ENCODE assay signal across 17 cellular contexts in the genomic region with DNA sequence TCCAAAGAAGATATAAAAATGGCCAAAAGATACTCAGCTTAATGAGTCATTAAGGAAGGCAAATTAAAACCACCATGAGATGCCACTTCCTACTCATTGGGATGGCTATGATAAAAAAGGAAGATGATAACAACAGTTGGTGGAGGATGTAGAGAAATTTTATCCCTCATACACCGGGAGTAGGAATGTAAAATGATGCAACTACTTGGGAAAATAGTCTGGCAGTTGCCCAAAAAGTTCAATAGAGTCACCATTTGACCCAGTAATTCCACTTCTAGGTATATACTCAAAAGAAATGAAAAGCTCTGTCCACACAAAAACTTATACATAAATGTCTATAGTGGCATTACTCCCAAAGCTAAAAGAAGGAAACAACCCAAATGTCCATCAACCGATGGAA. TPM values are rescaled to one million over a fixed set of nuclear protein-coding genes. Genes with fewer than 3 reads are reported as not detected.
"Had no signal": no experiment of that assay in that cellular context is flagged by ENCODE, and none has a peak within 500 bp of the region (broad histone marks: within the 10 kb centered on the region; RNA-seq: fewer than 3 reads in every experiment).

No MANE protein-coding gene starts in this region.

- H3K9me3 Mint-ChIP-seq: activated CD4-positive, alpha-beta T cell treated with anti-CD3 and anti-CD28 coated beads, Interleukin-2, amount 10 ng/mL, durations not matched to agents 24 days and 14 days; activated naive CD8-positive, alpha-beta T cell treated with anti-CD3 and anti-CD28 coated beads, Interleukin-2, amount 10 ng/mL, durations not matched to agents 7 days and 5 days; activated T-helper 1 cell treated with anti-CD3 and anti-CD28 coated beads, Interleukin-12 subunit alpha, Interleukin-12 subunit beta, Interleukin-2, Interleukin-4 antibody, amounts not matched to agents 30 ng/mL and 10 ng/mL and 1 ng/mL, durations not matched to agents 14 hours and 24 hours and 36 hours had no signal

- H3K36me3 Mint-ChIP-seq: activated naive CD8-positive, alpha-beta T cell treated with anti-CD3 and anti-CD28 coated beads, Interleukin-2, amount 10 ng/mL, durations not matched to agents 7 days and 5 days had no signal

- FAIRE-seq: islet of Langerhans had no signal

- ATAC-seq: left colon; lower lobe of right lung; right lobe of liver; stimulated activated naive CD8-positive, alpha-beta T cell treated with anti-CD3 and anti-CD28 coated beads, Interleukin-15, Interleukin-2, amounts not matched to agents 100 U/mL and 50 U/mL, for 24 hours had no signal

- H3K27me3 Mint-ChIP-seq: activated CD4-positive, alpha-beta T cell treated with anti-CD3 and anti-CD28 coated beads, Interleukin-2, amount 10 ng/mL, durations not matched to agents 24 days and 14 days had no signal

- H3K27ac Mint-ChIP-seq: activated CD4-positive, alpha-beta T cell treated with anti-CD3 and anti-CD28 coated beads, Interleukin-2, amount 10 ng/mL, durations not matched to agents 24 days and 14 days; activated naive CD8-positive, alpha-beta T cell treated with anti-CD3 and anti-CD28 coated beads, Interleukin-2, amount 10 ng/mL, durations not matched to agents 7 days and 5 days; activated T-helper 1 cell treated with anti-CD3 and anti-CD28 coated beads, Interleukin-12 subunit alpha, Interleukin-12 subunit beta, Interleukin-2, Interleukin-4 antibody, amounts not matched to agents 30 ng/mL and 10 ng/mL and 1 ng/mL, durations not matched to agents 14 hours and 24 hours and 36 hours had no signal

- DNase-seq: activated CD4-positive, alpha-beta T cell treated with anti-CD3 and anti-CD28 coated beads, Interleukin-2, amount 10 ng/mL, durations not matched to agents 24 days and 14 days; activated CD4-positive, CD25-positive, alpha-beta regulatory T cell; activated naive CD4-positive, alpha-beta T cell; activated naive CD8-positive, alpha-beta T cell treated with anti-CD3 and anti-CD28 coated beads, Interleukin-2, amount 10 ng/mL, durations not matched to agents 7 days and 5 days; anterior cingulate cortex; left colon; lower lobe of right lung; right lobe of liver; stimulated activated naive CD8-positive, alpha-beta T cell treated with anti-CD3 and anti-CD28 coated beads, Interleukin-15, Interleukin-2, amounts not matched to agents 100 U/mL and 50 U/mL, for 24 hours; transverse colon had no signal

- H3K4me1 ChIP-seq: lower lobe of right lung, prostate gland, right lobe of liver, transverse colon had no signal

- H3K4me3 ChIP-seq: lower lobe of right lung, prostate gland, right lobe of liver, transverse colon had no signal

- H3K4me1 Mint-ChIP-seq: activated CD4-positive, alpha-beta T cell treated with anti-CD3 and anti-CD28 coated beads, Interleukin-2, amount 10 ng/mL, durations not matched to agents 24 days and 14 days; activated naive CD8-positive, alpha-beta T cell treated with anti-CD3 and anti-CD28 coated beads, Interleukin-2, amount 10 ng/mL, durations not matched to agents 7 days and 5 days had no signal

- H3K27me3 ChIP-seq: right lobe of liver, transverse colon had no signal

- H3K4me3 Mint-ChIP-seq: activated CD4-positive, alpha-beta T cell treated with anti-CD3 and anti-CD28 coated beads, Interleukin-2, amount 10 ng/mL, durations not matched to agents 24 days and 14 days; activated naive CD8-positive, alpha-beta T cell treated with anti-CD3 and anti-CD28 coated beads, Interleukin-2, amount 10 ng/mL, durations not matched to agents 7 days and 5 days; activated T-helper 1 cell treated with anti-CD3 and anti-CD28 coated beads, Interleukin-12 subunit alpha, Interleukin-12 subunit beta, Interleukin-2, Interleukin-4 antibody, amounts not matched to agents 30 ng/mL and 10 ng/mL and 1 ng/mL, durations not matched to agents 14 hours and 24 hours and 36 hours had no signal

- H3K9me3 ChIP-seq: lower lobe of right lung, prostate gland, right lobe of liver, transverse colon had no signal

- H3K36me3 ChIP-seq: lower lobe of right lung, prostate gland, right lobe of liver, transverse colon had no signal

- H3K27ac ChIP-seq: lower lobe of right lung, prostate gland, right lobe of liver, transverse colon had no signal

RNA-seq across cellular contexts. Expression of a gene that starts 10.1 kb away (rescaled TPM):
- total RNA-seq: activated CD4-positive, alpha-beta T cell treated with anti-CD3 and anti-CD28 coated beads, Interleukin-2, amount 10 ng/mL, durations not matched to agents 24 days and 14 days; activated naive CD8-positive, alpha-beta T cell treated with anti-CD3 and anti-CD28 coated beads, Interleukin-2, amount 10 ng/mL, durations not matched to agents 7 days and 5 days; activated T-helper 1 cell treated with anti-CD3 and anti-CD28 coated beads, Interleukin-12 subunit alpha, Interleukin-12 subunit beta, Interleukin-2, Interleukin-4 antibody, amounts not matched to agents 30 ng/mL and 10 ng/mL and 1 ng/mL, durations not matched to agents 14 hours and 24 hours and 36 hours; T-helper 2 cell treated with Interferon-gamma antibody and Interleukin-4, amounts not matched to agents 100 ng/mL and 5 ng/mL, for 36 hours; transverse colon had no signal
- polyA plus RNA-seq: neural cell had no signal

RNA-seq across cellular contexts. Expression of a gene that starts 38.9 kb away (rescaled TPM):
- total RNA-seq: activated CD4-positive, alpha-beta T cell treated with anti-CD3 and anti-CD28 coated beads, Interleukin-2, amount 10 ng/mL, durations not matched to agents 24 days and 14 days; activated naive CD8-positive, alpha-beta T cell treated with anti-CD3 and anti-CD28 coated beads, Interleukin-2, amount 10 ng/mL, durations not matched to agents 7 days and 5 days; activated T-helper 1 cell treated with anti-CD3 and anti-CD28 coated beads, Interleukin-12 subunit alpha, Interleukin-12 subunit beta, Interleukin-2, Interleukin-4 antibody, amounts not matched to agents 30 ng/mL and 10 ng/mL and 1 ng/mL, durations not matched to agents 14 hours and 24 hours and 36 hours; chondrocyte; lower lobe of right lung; omental fat pad; prostate gland; right lobe of liver; T-helper 2 cell treated with Interferon-gamma antibody and Interleukin-4, amounts not matched to agents 100 ng/mL and 5 ng/mL, for 36 hours; transverse colon had no signal
- polyA plus RNA-seq: neural cell had no signal
